In the genomic region with DNA sequence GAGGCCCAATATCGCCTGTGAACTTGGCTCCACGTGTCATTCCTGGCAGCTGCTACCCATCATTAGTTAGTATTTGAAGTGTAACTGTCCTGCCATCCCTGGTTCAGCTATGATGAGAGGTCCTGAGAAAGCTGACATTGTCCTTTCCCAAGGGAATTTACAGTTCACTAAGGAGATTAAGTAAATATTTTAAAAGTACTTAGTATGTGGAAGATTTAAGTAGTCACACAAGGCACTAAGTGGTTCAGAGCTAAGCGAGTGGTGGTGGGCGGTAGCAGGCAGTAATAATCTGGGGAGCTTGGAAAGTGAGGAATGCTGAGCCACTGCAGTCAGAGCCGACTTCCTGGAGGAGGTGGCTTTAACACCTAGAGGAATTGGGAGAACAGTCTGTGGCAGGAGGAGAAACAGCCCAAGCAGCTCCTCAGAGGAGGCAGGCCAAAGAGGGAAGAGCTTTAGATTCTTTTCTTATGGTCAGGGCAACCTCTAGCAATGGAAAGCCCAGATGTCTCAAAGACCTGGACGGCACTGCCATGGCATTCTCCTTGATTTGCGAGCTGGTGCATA, we compare ENCODE assay signal across 17 cellular contexts.
A peak's percentile ranks its signal among the peaks of the same experiment; 100 is the strongest.
DNase-seq lines count a peak whose midpoint lies in the region; ATAC-seq, FAIRE-seq and TF ChIP-seq lines count a peak whose summit lies in the region.
"Had no signal": no experiment of that assay in that cellular context is flagged by ENCODE, and none has a peak within 500 bp of the region (broad histone marks: within the 10 kb centered on the region; RNA-seq: fewer than 3 reads in every experiment).

No MANE protein-coding gene starts in this region.

- BruUV-seq in Caco-2 (replicated peaks; lab: Mats Ljungman, UMichigan), result no TSS peak
- no TSS peak for BruUV-seq in K562 (replicated peaks; lab: Mats Ljungman, UMichigan)

- H3K27me3 Mint-ChIP-seq in Caco-2 (ENCODE audit: insufficient read depth, unreplicated experiment) (no peaks in the 10 kb centered on the region), progenitor cell of endocrine pancreas (peaks cover 11% of the 10 kb centered on the region)

- H3K79me2 ChIP-seq in K562 (ENCODE audit: control insufficient read depth, insufficient read depth, low read length), result no peaks in the 10 kb centered on the region

- TF ChIP-seq CTCF in Caco-2 (IDR thresholded peaks at IDR 0.05; ENCODE audit: insufficient read depth in 1 of 2, low read depth in 1 of 2, low read length in 1 of 2, severe bottlenecking in 1 of 2, unreplicated experiment in 1 of 2), result no peak
- no peak for TF ChIP-seq CTCF in K562 (IDR thresholded peaks at IDR 0.05 in 2 of 3, conservative IDR thresholded peaks at IDR 0.05 in 1 of 3; ENCODE audit: insufficient read depth in 2 of 3, low read depth in 1 of 3, low read length in 3 of 3)
- TF ChIP-seq CTCF in progenitor cell of endocrine pancreas (IDR thresholded peaks at IDR 0.05; ENCODE audit: unreplicated experiment), result no peak
- TF ChIP-seq CTCF in left lung (IDR thresholded peaks at IDR 0.05), result no peak

- H3K36me3 Mint-ChIP-seq in Caco-2 (ENCODE audit: insufficient read depth, unreplicated experiment) (no peaks in the 10 kb centered on the region), progenitor cell of endocrine pancreas (ENCODE audit: insufficient read depth) (no peaks in the 10 kb centered on the region)
- H3K36me3 Mint-ChIP-seq: CD8-positive, alpha-beta T cell; IgD-negative memory B cell had no signal

- no peak for TF ChIP-seq RAD21 in K562 (CRISPR knock-in tag; conservative IDR thresholded peaks at IDR 0.05 in 1 of 2, IDR thresholded peaks at IDR 0.05 in 1 of 2)

- H3K4me3 ChIP-seq in Caco-2 (ENCODE audit: low read depth, low read length), result no peak overlapping the region
- no peak overlapping the region for H3K4me3 ChIP-seq in K562
- no peak overlapping the region for H3K4me3 ChIP-seq in left lung
- H3K4me3 ChIP-seq: GM12878, GM23248 had no signal

- no peaks in the 10 kb centered on the region; the same call in 1 of the 2 replicates for H4K20me1 ChIP-seq in K562 (replicated peaks; ENCODE audit: control insufficient read depth, insufficient read depth, low read length)

- CTCF ChIA-PET in Caco-2 (lab: Charles Lee) (no interaction called here), K562 (lab: Yijun Ruan, JAX; ENCODE audit: low intra/inter-chr PET ratio) (no interaction called here)

- H3K4me1 ChIP-seq in Caco-2, result peaks cover 10% of the 10 kb centered on the region; the same call in 1 of the 2 replicates
- H3K4me1 ChIP-seq in K562 (replicated peaks in 1 of 2; ENCODE audit: control insufficient read depth in 2 of 2, insufficient read depth in 2 of 2, low read length in 2 of 2), result no peaks in the 10 kb centered on the region
- peaks cover 0 to 22% of the 10 kb centered on the region in 2 donors for H3K4me1 ChIP-seq in left lung

- no peak overlapping the region for H2AFZ ChIP-seq in K562 (ENCODE audit: low read depth, low read length)
- H2AFZ ChIP-seq: GM23248 had no signal

- DNase-seq in Caco-2, result no peak
- peak; percentile 4 for DNase-seq in NCI-H69 (lab: John Stamatoyannopoulos, UW)
- no peak for DNase-seq in K562 (ENCODE audit: extremely low read depth in 1 of 4, low spot score in 3 of 4)
- DNase-seq in progenitor cell of endocrine pancreas (ENCODE audit: low spot score, unreplicated experiment), result no peak
- no peak for DNase-seq in NOMO-1 treated with dmso at 0.1 percent for 144 hours (lab: John Stamatoyannopoulos, UW; ENCODE audit: unreplicated experiment)
- DNase-seq in DMS53 treated with DMSO at 0.1 percent for 48 hours (lab: John Stamatoyannopoulos, UW; ENCODE audit: unreplicated experiment), result no peak
- no peak for DNase-seq in left lung
- DNase-seq: CD8-positive, alpha-beta T cell; COR-L47; DMS 273 treated with DMSO at 0.1 percent for 48 hours; DMS79; GM23248; H7 had no signal

- H3K36me3 ChIP-seq in Caco-2 (ENCODE audit: control insufficient read depth, insufficient read depth, low read length) (no peaks in the 10 kb centered on the region), K562 (ENCODE audit: control insufficient read depth, insufficient read depth, low read length) (no peaks in the 10 kb centered on the region), left lung (no peaks in the 10 kb centered on the region)

- H3K27ac Mint-ChIP-seq in Caco-2 (ENCODE audit: unreplicated experiment), result peak overlapping the region; percentile 41
- H3K27ac Mint-ChIP-seq in progenitor cell of endocrine pancreas, result peak overlapping the region; percentile 11
- H3K27ac Mint-ChIP-seq: CD14-positive monocyte; CD8-positive, alpha-beta T cell had no signal

- 0% methylated on average over 7 of the region's 7 CpGs for WGBS in K562 (ENCODE audit: insufficient coverage, low coverage, missing lambda C conversion rate)

- H3K9me3 Mint-ChIP-seq in Caco-2 (ENCODE audit: unreplicated experiment), result peaks cover 18% of the 10 kb centered on the region
- H3K9me3 Mint-ChIP-seq in progenitor cell of endocrine pancreas (ENCODE audit: low read depth), result no peaks in the 10 kb centered on the region
- H3K9me3 Mint-ChIP-seq: CD14-positive monocyte; CD8-positive, alpha-beta T cell had no signal

- peaks cover 15% of the 10 kb centered on the region for H3K4me1 Mint-ChIP-seq in Caco-2 (ENCODE audit: low read depth, unreplicated experiment)
- peaks cover 23% of the 10 kb centered on the region for H3K4me1 Mint-ChIP-seq in progenitor cell of endocrine pancreas (ENCODE audit: low read depth)
- H3K4me1 Mint-ChIP-seq: IgD-negative memory B cell had no signal

- no peak for FAIRE-seq in K562 (lab: Jason Lieb, UNC)
- FAIRE-seq: GM12878, GM18507 had no signal

- no peak for TF ChIP-seq POLR2A in K562 (conservative IDR thresholded peaks at IDR 0.05)

- no peak overlapping the region for H3K4me3 Mint-ChIP-seq in Caco-2 (ENCODE audit: unreplicated experiment)
- no peak overlapping the region for H3K4me3 Mint-ChIP-seq in progenitor cell of endocrine pancreas (ENCODE audit: low read depth)
- H3K4me3 Mint-ChIP-seq: CD14-positive monocyte; CD8-positive, alpha-beta T cell; IgD-negative memory B cell had no signal

- ATAC-seq in K562 (no peak), left lung (no peak)
- ATAC-seq: CD8-positive, alpha-beta T cell; GM12878 had no signal

- no peaks in the 10 kb centered on the region for H3K9me3 ChIP-seq in Caco-2
- H3K9me3 ChIP-seq in K562 (replicated peaks; ENCODE audit: control insufficient read depth, insufficient read depth, low read depth, low read length), result no peaks in the 10 kb centered on the region
- H3K9me3 ChIP-seq in left lung, result no peaks in the 10 kb centered on the region

- in situ Hi-C loops in K562 (cut with MboI), result no loop called here

- H3K9me1 ChIP-seq in K562 (ENCODE audit: control insufficient read depth, insufficient read depth, low read length), result no peaks in the 10 kb centered on the region

- H3K27me3 ChIP-seq in Caco-2 (replicated peaks; ENCODE audit: control insufficient read depth, insufficient read depth, low read length), result no peaks in the 10 kb centered on the region
- peaks cover 0 to 2% of the 10 kb centered on the region in 2 experiments; a peak in 1 of 5 replicates for H3K27me3 ChIP-seq in K562 (ENCODE audit: control insufficient read depth in 2 of 2, insufficient read depth in 2 of 2, low read length in 2 of 2)
- no peaks in the 10 kb centered on the region for H3K27me3 ChIP-seq in left lung

- intact Hi-C loops in Caco-2 (cut with micrococcal nuclease; ENCODE audit: unreplicated experiment), result no loop called here
- intact Hi-C loops in K562 (cut with micrococcal nuclease), result no loop called here
- intact Hi-C loops in left lung (cut with DNase I), result no loop called here

- POLR2A ChIA-PET in Caco-2 (lab: Charles Lee), result no interaction called here
- POLR2A ChIA-PET in K562 (lab: Yijun Ruan, JAX), result no interaction called here

- H3K27ac ChIP-seq in K562 (ENCODE audit: extremely low read depth, low read depth, low read length) (no peak overlapping the region), left lung (no peak overlapping the region)
- H3K27ac ChIP-seq: GM23248 had no signal

- no peak overlapping the region for H3K9ac ChIP-seq in K562 (ENCODE audit: insufficient read depth in 1 of 2, low read depth in 2 of 2, low read length in 2 of 2)
- H3K9ac ChIP-seq: GM23248 had no signal

- no peak overlapping the region for H3K4me2 ChIP-seq in K562 (ENCODE audit: insufficient read depth, low read length)

- TF ChIP-seq EP300 in K562 (IDR thresholded peaks at IDR 0.05; ENCODE audit: low read length), result no peak

TF ChIP-seq in K562, 482 proteins besides CTCF, POLR2A, EP300 and RAD21:
- TF ChIP-seq MIER1 (IDR thresholded peaks at IDR 0.05; ENCODE audit: low read depth) (no peak), ZFP36 (IDR thresholded peaks at IDR 0.05; ENCODE audit: low read depth, low read length, partially characterized antibody) (peak; percentile 89)
